In the genomic region with DNA sequence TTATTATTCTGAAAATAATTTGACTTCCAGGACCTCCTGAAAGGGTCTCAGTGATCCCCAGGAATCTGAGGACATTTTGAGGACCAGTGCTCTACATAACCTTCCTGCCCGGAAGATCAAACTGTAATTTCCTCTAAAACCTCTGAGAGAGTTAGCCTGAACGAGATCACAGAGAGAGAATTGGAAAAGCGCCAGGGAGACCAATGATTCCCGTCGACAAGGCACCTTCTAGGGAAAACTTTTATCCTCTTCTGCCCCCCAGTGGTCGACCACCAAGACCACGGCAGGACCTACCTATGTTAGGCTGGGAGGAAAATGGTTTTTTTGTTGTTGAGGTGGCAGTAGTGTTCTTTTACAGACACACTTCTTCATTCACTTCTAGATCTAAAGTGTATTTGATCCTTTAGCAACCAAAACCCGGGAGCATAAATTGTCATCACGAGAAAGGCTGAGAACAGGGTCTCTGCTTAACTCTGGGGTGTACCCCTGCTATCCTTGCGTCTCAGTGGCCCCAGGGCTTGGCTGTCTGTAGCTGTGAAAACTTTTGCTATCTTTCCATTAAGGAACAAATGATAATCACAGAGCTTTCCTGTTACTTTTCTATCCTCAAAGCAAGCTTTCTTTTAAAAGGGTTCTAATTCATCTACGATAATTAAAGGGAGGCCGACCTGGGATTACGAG, we compare ENCODE assay signal across 1 cellular context.
TF ChIP-seq lines count a peak whose summit lies in the region.

No MANE protein-coding gene starts in this region.

TF ChIP-seq in H1, 55 proteins besides CTCF, POLR2A, EP300 and RAD21 (continued from another document):
- TF ChIP-seq, protein P1, sequence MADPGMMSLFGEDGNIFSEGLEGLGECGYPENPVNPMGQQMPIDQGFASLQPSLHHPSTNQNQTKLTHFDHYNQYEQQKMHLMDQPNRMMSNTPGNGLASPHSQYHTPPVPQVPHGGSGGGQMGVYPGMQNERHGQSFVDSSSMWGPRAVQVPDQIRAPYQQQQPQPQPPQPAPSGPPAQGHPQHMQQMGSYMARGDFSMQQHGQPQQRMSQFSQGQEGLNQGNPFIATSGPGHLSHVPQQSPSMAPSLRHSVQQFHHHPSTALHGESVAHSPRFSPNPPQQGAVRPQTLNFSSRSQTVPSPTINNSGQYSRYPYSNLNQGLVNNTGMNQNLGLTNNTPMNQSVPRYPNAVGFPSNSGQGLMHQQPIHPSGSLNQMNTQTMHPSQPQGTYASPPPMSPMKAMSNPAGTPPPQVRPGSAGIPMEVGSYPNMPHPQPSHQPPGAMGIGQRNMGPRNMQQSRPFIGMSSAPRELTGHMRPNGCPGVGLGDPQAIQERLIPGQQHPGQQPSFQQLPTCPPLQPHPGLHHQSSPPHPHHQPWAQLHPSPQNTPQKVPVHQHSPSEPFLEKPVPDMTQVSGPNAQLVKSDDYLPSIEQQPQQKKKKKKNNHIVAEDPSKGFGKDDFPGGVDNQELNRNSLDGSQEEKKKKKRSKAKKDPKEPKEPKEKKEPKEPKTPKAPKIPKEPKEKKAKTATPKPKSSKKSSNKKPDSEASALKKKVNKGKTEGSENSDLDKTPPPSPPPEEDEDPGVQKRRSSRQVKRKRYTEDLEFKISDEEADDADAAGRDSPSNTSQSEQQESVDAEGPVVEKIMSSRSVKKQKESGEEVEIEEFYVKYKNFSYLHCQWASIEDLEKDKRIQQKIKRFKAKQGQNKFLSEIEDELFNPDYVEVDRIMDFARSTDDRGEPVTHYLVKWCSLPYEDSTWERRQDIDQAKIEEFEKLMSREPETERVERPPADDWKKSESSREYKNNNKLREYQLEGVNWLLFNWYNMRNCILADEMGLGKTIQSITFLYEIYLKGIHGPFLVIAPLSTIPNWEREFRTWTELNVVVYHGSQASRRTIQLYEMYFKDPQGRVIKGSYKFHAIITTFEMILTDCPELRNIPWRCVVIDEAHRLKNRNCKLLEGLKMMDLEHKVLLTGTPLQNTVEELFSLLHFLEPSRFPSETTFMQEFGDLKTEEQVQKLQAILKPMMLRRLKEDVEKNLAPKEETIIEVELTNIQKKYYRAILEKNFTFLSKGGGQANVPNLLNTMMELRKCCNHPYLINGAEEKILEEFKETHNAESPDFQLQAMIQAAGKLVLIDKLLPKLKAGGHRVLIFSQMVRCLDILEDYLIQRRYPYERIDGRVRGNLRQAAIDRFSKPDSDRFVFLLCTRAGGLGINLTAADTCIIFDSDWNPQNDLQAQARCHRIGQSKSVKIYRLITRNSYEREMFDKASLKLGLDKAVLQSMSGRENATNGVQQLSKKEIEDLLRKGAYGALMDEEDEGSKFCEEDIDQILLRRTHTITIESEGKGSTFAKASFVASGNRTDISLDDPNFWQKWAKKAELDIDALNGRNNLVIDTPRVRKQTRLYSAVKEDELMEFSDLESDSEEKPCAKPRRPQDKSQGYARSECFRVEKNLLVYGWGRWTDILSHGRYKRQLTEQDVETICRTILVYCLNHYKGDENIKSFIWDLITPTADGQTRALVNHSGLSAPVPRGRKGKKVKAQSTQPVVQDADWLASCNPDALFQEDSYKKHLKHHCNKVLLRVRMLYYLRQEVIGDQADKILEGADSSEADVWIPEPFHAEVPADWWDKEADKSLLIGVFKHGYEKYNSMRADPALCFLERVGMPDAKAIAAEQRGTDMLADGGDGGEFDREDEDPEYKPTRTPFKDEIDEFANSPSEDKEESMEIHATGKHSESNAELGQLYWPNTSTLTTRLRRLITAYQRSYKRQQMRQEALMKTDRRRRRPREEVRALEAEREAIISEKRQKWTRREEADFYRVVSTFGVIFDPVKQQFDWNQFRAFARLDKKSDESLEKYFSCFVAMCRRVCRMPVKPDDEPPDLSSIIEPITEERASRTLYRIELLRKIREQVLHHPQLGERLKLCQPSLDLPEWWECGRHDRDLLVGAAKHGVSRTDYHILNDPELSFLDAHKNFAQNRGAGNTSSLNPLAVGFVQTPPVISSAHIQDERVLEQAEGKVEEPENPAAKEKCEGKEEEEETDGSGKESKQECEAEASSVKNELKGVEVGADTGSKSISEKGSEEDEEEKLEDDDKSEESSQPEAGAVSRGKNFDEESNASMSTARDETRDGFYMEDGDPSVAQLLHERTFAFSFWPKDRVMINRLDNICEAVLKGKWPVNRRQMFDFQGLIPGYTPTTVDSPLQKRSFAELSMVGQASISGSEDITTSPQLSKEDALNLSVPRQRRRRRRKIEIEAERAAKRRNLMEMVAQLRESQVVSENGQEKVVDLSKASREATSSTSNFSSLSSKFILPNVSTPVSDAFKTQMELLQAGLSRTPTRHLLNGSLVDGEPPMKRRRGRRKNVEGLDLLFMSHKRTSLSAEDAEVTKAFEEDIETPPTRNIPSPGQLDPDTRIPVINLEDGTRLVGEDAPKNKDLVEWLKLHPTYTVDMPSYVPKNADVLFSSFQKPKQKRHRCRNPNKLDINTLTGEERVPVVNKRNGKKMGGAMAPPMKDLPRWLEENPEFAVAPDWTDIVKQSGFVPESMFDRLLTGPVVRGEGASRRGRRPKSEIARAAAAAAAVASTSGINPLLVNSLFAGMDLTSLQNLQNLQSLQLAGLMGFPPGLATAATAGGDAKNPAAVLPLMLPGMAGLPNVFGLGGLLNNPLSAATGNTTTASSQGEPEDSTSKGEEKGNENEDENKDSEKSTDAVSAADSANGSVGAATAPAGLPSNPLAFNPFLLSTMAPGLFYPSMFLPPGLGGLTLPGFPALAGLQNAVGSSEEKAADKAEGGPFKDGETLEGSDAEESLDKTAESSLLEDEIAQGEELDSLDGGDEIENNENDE (IDR thresholded peaks at IDR 0.05; ENCODE audit: insufficient replicate concordance, low read length), result no peak
- no peak for TF ChIP-seq CBX8 (IDR thresholded peaks at IDR 0.05; ENCODE audit: borderline replicate concordance, low read depth, low read length)
- TF ChIP-seq JUND (IDR thresholded peaks at IDR 0.05; ENCODE audit: low read length), result 0 out of 2 replicates have a peak, but pooled peaks have one; percentile 17
- TF ChIP-seq CHD2 (IDR thresholded peaks at IDR 0.05; ENCODE audit: low read length), result peak; percentile 36; the same call in 1 of the 2 replicates
- no peak for TF ChIP-seq TBP (IDR thresholded peaks at IDR 0.05; ENCODE audit: low read depth, low read length)
- no peak for TF ChIP-seq KDM5A (IDR thresholded peaks at IDR 0.05; ENCODE audit: low read length)
- TF ChIP-seq RBBP5 (IDR thresholded peaks at IDR 0.05; ENCODE audit: borderline replicate concordance, low read depth, low read length), result no peak
- no peak for TF ChIP-seq SIX5 (IDR thresholded peaks at IDR 0.05; ENCODE audit: low read depth, low read length)
- no peak for TF ChIP-seq KDM1A (IDR thresholded peaks at IDR 0.05; ENCODE audit: borderline replicate concordance, low read length)
- no peak for TF ChIP-seq SUZ12 (IDR thresholded peaks at IDR 0.05; ENCODE audit: low read length)
- TF ChIP-seq CREB1 (IDR thresholded peaks at IDR 0.05), result peak; percentile 16; the same call in 1 of the 2 replicates
- no peak for TF ChIP-seq KDM4A (IDR thresholded peaks at IDR 0.05; ENCODE audit: low read depth, low read length, severe bottlenecking)
- TF ChIP-seq, protein P2, sequence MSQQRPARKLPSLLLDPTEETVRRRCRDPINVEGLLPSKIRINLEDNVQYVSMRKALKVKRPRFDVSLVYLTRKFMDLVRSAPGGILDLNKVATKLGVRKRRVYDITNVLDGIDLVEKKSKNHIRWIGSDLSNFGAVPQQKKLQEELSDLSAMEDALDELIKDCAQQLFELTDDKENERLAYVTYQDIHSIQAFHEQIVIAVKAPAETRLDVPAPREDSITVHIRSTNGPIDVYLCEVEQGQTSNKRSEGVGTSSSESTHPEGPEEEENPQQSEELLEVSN (IDR thresholded peaks at IDR 0.05), result no peak
- TF ChIP-seq JUN (IDR thresholded peaks at IDR 0.05; ENCODE audit: low read depth, low read length), result no peak
- no peak for TF ChIP-seq EGR1 (IDR thresholded peaks at IDR 0.05; ENCODE audit: borderline replicate concordance, low read depth, low read length)
- TF ChIP-seq SP1 (IDR thresholded peaks at IDR 0.05; ENCODE audit: low read depth, low read length), result no peak
- no peak for TF ChIP-seq HDAC6 (IDR thresholded peaks at IDR 0.05; ENCODE audit: low read depth, low read length)
